1 cellular context compared by ENCODE assay signal in the genomic region with DNA sequence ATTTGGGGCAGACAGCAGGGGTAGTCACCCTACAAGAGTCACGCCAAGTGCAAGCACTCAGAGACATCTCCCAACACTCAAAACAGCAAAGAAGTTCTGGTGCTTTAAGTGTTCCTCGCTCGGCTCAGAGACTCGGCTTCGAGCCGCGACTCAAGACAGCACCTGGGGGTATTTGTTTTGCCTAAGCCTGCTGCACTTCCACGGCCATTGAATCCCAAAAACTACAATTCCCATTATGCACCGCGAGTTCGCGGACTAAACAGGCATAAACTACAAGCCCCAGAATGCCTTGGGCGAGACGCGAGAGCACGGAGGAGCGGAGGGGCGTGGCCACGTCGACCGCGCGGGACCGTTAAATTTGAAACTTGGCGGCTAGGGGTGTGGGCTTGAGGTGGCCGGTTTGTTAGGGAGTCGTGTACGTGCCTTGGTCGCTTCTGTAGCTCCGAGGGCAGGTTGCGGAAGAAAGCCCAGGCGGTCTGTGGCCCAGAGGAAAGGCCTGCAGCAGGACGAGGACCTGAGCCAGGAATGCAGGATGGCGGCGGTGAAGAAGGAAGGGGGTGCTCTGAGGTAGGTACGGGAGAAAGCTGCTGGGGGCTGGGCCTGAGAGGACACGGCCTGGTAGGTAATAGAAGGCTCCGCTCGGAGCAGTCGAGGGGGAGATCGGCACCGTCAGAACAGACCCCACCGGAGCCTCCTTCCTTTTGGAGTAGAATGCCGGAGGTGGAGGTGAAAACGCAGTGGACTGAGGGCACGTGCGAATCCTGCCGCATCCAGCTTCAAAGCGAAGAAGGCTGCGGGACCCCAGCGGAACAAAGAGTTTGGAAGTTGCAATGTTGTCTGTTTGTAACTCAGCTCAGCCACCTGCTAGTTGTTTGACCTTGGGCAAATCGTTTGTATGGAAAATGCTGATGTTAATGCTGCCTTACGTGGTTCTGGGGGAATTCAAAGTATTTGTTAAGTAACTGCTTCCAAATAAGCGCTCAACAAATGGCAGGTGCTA.
TF ChIP-seq lines count a peak whose summit lies in the region.

BUB1B (plus strand) TSS at position 381 of the 1,000 bp plus-strand sequence; CDS start at position 533, 152 bp downstream.

TF ChIP-seq in HepG2, 621 proteins besides CTCF, POLR2A, EP300 and RAD21 (continued from another document and continues in another):
- TF ChIP-seq GMEB2 (CRISPR knock-in tag; IDR thresholded peaks at IDR 0.05; ENCODE audit: low read depth) (peak; percentile 99), ELF3 (CRISPR knock-in tag; IDR thresholded peaks at IDR 0.05) (peak; percentile 54), KLF12 (CRISPR knock-in tag; IDR thresholded peaks at IDR 0.05; ENCODE audit: borderline replicate concordance) (peak; percentile 91), ATF4 (CRISPR knock-in tag; IDR thresholded peaks at IDR 0.05) (peak in 1 of 2 experiments; percentile 71; a peak in 2 of 4 replicates), FOXK1 (CRISPR knock-in tag; IDR thresholded peaks at IDR 0.05; ENCODE audit: borderline replicate concordance, low read depth) (peak; percentile 87), ATF7 (IDR thresholded peaks at IDR 0.05) (no peak), ATF7 (CRISPR knock-in tag; IDR thresholded peaks at IDR 0.05) (no peak; the same call in 1 of the 2 replicates), CHD4 (IDR thresholded peaks at IDR 0.05; ENCODE audit: borderline replicate concordance, low read length) (no peak), SP2 (CRISPR knock-in tag; IDR thresholded peaks at IDR 0.05) (peak; percentile 64; the same call in 1 of the 2 replicates), MBD4 (IDR thresholded peaks at IDR 0.05; ENCODE audit: borderline replicate concordance, low read length) (no peak), FOSL1 (CRISPR knock-in tag; IDR thresholded peaks at IDR 0.05; ENCODE audit: borderline replicate concordance) (no peak), MTA1 (CRISPR knock-in tag; IDR thresholded peaks at IDR 0.05; ENCODE audit: borderline replicate concordance) (peak; percentile 56; the same call in 1 of the 2 replicates), TCF7L2 (IDR thresholded peaks at IDR 0.05; ENCODE audit: low read depth, low read length) (no peak), ZNF318 (CRISPR knock-in tag; IDR thresholded peaks at IDR 0.05) (no peak), SIN3A (IDR thresholded peaks at IDR 0.05; ENCODE audit: borderline replicate concordance, low read depth, low read length) (peak; percentile 100), ZEB1 (IDR thresholded peaks at IDR 0.05; ENCODE audit: insufficient replicate concordance, low read depth) (no peak), ZFP82 (CRISPR knock-in tag; IDR thresholded peaks at IDR 0.05; ENCODE audit: borderline replicate concordance) (no peak), POLR2G (IDR thresholded peaks at IDR 0.05; ENCODE audit: low read depth, low read length) (peak; percentile 71), ZFP41 (CRISPR knock-in tag; IDR thresholded peaks at IDR 0.05; ENCODE audit: borderline replicate concordance) (no peak), ZNF883 (CRISPR knock-in tag; IDR thresholded peaks at IDR 0.05; ENCODE audit: not compliant biosample characterization) (peak; percentile 79), ZNF773 (CRISPR knock-in tag; IDR thresholded peaks at IDR 0.05; ENCODE audit: borderline replicate concordance) (peak; percentile 73; the same call in 1 of the 2 replicates), SPEN (CRISPR knock-in tag; IDR thresholded peaks at IDR 0.05; ENCODE audit: low read depth) (peak; percentile 78), SMARCC2 (IDR thresholded peaks at IDR 0.05) (no peak), ZBTB33 (CRISPR knock-in tag; IDR thresholded peaks at IDR 0.05) (peak; percentile 15)
- TF ChIP-seq, protein P1, sequence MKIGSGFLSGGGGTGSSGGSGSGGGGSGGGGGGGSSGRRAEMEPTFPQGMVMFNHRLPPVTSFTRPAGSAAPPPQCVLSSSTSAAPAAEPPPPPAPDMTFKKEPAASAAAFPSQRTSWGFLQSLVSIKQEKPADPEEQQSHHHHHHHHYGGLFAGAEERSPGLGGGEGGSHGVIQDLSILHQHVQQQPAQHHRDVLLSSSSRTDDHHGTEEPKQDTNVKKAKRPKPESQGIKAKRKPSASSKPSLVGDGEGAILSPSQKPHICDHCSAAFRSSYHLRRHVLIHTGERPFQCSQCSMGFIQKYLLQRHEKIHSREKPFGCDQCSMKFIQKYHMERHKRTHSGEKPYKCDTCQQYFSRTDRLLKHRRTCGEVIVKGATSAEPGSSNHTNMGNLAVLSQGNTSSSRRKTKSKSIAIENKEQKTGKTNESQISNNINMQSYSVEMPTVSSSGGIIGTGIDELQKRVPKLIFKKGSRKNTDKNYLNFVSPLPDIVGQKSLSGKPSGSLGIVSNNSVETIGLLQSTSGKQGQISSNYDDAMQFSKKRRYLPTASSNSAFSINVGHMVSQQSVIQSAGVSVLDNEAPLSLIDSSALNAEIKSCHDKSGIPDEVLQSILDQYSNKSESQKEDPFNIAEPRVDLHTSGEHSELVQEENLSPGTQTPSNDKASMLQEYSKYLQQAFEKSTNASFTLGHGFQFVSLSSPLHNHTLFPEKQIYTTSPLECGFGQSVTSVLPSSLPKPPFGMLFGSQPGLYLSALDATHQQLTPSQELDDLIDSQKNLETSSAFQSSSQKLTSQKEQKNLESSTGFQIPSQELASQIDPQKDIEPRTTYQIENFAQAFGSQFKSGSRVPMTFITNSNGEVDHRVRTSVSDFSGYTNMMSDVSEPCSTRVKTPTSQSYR (CRISPR knock-in tag; IDR thresholded peaks at IDR 0.05; ENCODE audit: borderline replicate concordance): no peak
- TF ChIP-seq, protein P2, sequence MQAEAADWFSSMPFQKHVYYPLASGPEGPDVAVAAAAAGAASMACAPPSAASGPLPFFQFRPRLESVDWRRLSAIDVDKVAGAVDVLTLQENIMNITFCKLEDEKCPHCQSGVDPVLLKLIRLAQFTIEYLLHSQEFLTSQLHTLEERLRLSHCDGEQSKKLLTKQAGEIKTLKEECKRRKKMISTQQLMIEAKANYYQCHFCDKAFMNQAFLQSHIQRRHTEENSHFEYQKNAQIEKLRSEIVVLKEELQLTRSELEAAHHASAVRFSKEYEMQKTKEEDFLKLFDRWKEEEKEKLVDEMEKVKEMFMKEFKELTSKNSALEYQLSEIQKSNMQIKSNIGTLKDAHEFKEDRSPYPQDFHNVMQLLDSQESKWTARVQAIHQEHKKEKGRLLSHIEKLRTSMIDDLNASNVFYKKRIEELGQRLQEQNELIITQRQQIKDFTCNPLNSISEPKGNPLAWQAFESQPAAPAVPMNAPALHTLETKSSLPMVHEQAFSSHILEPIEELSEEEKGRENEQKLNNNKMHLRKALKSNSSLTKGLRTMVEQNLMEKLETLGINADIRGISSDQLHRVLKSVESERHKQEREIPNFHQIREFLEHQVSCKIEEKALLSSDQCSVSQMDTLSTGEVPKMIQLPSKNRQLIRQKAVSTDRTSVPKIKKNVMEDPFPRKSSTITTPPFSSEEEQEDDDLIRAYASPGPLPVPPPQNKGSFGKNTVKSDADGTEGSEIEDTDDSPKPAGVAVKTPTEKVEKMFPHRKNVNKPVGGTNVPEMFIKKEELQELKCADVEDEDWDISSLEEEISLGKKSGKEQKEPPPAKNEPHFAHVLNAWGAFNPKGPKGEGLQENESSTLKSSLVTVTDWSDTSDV (CRISPR knock-in tag; IDR thresholded peaks at IDR 0.05): no peak
- TF ChIP-seq, protein P3, sequence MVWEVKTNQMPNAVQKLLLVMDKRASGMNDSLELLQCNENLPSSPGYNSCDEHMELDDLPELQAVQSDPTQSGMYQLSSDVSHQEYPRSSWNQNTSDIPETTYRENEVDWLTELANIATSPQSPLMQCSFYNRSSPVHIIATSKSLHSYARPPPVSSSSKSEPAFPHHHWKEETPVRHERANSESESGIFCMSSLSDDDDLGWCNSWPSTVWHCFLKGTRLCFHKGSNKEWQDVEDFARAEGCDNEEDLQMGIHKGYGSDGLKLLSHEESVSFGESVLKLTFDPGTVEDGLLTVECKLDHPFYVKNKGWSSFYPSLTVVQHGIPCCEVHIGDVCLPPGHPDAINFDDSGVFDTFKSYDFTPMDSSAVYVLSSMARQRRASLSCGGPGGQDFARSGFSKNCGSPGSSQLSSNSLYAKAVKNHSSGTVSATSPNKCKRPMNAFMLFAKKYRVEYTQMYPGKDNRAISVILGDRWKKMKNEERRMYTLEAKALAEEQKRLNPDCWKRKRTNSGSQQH (CRISPR knock-in tag; IDR thresholded peaks at IDR 0.05; ENCODE audit: low read depth): peak; percentile 99
- TF ChIP-seq, protein P4, sequence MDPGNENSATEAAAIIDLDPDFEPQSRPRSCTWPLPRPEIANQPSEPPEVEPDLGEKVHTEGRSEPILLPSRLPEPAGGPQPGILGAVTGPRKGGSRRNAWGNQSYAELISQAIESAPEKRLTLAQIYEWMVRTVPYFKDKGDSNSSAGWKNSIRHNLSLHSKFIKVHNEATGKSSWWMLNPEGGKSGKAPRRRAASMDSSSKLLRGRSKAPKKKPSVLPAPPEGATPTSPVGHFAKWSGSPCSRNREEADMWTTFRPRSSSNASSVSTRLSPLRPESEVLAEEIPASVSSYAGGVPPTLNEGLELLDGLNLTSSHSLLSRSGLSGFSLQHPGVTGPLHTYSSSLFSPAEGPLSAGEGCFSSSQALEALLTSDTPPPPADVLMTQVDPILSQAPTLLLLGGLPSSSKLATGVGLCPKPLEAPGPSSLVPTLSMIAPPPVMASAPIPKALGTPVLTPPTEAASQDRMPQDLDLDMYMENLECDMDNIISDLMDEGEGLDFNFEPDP (CRISPR knock-in tag; conservative IDR thresholded peaks at IDR 0.05): 0 out of 2 replicates have a peak, but pooled peaks have one; percentile 63
